In the genomic region with DNA sequence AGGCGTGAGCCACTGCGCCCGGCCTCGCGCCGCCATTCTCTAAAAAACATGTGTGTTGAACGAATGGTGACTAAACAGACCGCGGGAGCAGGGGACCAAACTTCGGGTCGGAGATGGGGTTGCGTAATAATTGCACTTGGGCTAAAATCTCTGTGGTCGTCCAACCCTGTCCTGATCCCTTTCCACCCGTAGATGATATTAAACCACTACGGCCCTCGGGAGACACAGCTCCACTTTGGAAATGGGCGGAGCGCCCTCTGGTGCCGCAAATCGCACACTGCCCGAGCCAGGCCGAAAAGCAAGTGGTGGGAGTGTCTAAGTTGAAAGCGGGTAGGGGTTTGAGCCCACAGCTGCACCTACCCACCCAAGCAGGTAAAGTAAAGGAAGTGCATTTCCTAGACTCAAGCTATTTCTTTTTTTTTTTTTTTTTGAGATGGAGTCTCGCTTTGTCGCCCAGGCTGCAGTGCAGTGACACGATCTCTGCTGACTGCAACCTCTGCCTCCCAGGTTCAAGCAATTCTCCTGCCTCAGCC, we compare ENCODE assay signal across 8 cellular contexts.
A peak's percentile ranks its signal among the peaks of the same experiment; 100 is the strongest.
DNase-seq lines count a peak whose midpoint lies in the region; ATAC-seq lines count a peak whose summit lies in the region.

No MANE protein-coding gene starts in this region.

- ATAC-seq in GM19351 (IDR thresholded peaks at IDR 0.05; ENCODE audit: unreplicated experiment) = no peak
- ATAC-seq in HG03354 (IDR thresholded peaks at IDR 0.05; ENCODE audit: poor library complexity, severe bottlenecking, unreplicated experiment) = no peak

- DNase-seq in ELF-1 (ENCODE audit: low read depth, low spot score) (peak; percentile 86), NCI-H128 (lab: John Stamatoyannopoulos, UW; ENCODE audit: unreplicated experiment) (peak; percentile 30), UCSD-AML1 (lab: John Stamatoyannopoulos, UW; ENCODE audit: unreplicated experiment) (peak; percentile 78), astrocyte of the hippocampus (ENCODE audit: low read depth, low spot score) (peak; percentile 83), iPS-NIHi11 (ENCODE audit: low spot score) (peak; percentile 78)
- DNase-seq in stimulated activated CD4-positive, alpha-beta T cell treated with anti-CD3 and anti-CD28 coated beads, Interleukin-12 subunit alpha, Interleukin-12 subunit beta, amount 100 ng/mL, for 4 hours = peak; percentile 81

Comparison
In these comparisons a context has a peak if more than half of its experiments do, and no peak if none do; other contexts are left out.
1. DNase-seq: peak in every context shown above with its lines; median percentile 86 in ELF-1; 83 in astrocyte of the hippocampus; 81 in stimulated activated CD4-positive, alpha-beta T cell treated with anti-CD3 and anti-CD28 coated beads, Interleukin-12 subunit alpha, Interleukin-12 subunit beta, amount 100 ng/mL, for 4 hours; 78 in UCSD-AML1; 78 in iPS-NIHi11; 30 in NCI-H128.